ENCODE assay signal across 8 cellular contexts in the genomic region with DNA sequence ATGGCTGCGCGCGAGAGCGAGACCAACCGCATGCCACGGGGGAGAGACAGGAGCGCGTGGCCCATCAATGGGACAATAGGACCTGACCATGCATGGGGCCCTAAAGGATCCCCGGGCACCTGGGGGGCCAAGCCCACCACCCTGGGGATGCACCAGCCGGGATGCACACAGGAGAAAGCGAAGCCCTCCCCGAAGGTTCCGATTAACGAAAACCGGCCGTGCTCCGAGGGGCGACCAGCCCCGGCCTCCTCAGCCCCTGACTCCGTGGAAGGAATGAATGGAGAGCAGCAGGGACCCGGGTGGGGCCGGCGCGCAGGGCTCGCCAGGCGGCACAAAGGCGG. TPM values are rescaled to one million over a fixed set of nuclear protein-coding genes. Genes with fewer than 3 reads are reported as not detected.
DNase-seq lines count a peak whose midpoint lies in the region; TF ChIP-seq lines count a peak whose summit lies in the region.

No MANE protein-coding gene starts in this region.

- H3K9ac ChIP-seq in GM23248, result peak overlapping the region; percentile 85
- peak overlapping the region; percentile 92 for H3K9ac ChIP-seq in mesendoderm (ENCODE audit: low read length)

- H3K23ac ChIP-seq in mesendoderm (ENCODE audit: low read length), result peak overlapping the region; percentile 83

- H2BK5ac ChIP-seq in mesendoderm (ENCODE audit: low read length), result no peak overlapping the region

- no peaks in the 10 kb centered on the region for H3K9me2 ChIP-seq in GM23248 (ENCODE audit: insufficient read depth)

- intact Hi-C loops in testis (cut with DNase I; ENCODE audit: low total_unique reads), result no loop called here

- H3K79me2 ChIP-seq in GM23248 (ENCODE audit: insufficient read depth), result peaks cover 54% of the 10 kb centered on the region
- H3K79me2 ChIP-seq in mesendoderm (ENCODE audit: control insufficient read depth, insufficient read depth, low read length), result peaks cover 51% of the 10 kb centered on the region

- TF ChIP-seq CTCF in cardiac fibroblast (IDR thresholded peaks at IDR 0.05; ENCODE audit: low read depth, low read length), result no peak
- no peak for TF ChIP-seq CTCF in testis (IDR thresholded peaks at IDR 0.05)

- no peak for TF ChIP-seq POLR2A in testis (IDR thresholded peaks at IDR 0.05)

- H2AK5ac ChIP-seq in mesendoderm (ENCODE audit: low read length), result peak overlapping the region; percentile 37

- H3K4me1 ChIP-seq in GM23248 (ENCODE audit: insufficient read depth) (peaks cover 9% of the 10 kb centered on the region; the same call in 1 of the 2 replicates), mesendoderm (ENCODE audit: control insufficient read depth, low read depth, low read length) (peaks cover 2% of the 10 kb centered on the region), testis (no peaks in the 10 kb centered on the region)

- in situ Hi-C loops in GM23248 (cut with MboI), result no loop called here

- no peaks in the 10 kb centered on the region for H3K79me1 ChIP-seq in mesendoderm (ENCODE audit: low read length)

- H3K36me3 ChIP-seq in GM23248 (ENCODE audit: low read depth) (no peaks in the 10 kb centered on the region), mesendoderm (ENCODE audit: control insufficient read depth, insufficient read depth, low read length) (no peaks in the 10 kb centered on the region), testis (ENCODE audit: low read depth, missing control alignments) (no peaks in the 10 kb centered on the region)

- peaks cover 11% of the 10 kb centered on the region for H3F3A ChIP-seq in GM23248 (ENCODE audit: insufficient read depth)

- H3K27me3 ChIP-seq in GM23248 (replicated peaks; ENCODE audit: insufficient read depth) (no peaks in the 10 kb centered on the region), mesendoderm (ENCODE audit: insufficient read depth, low read length, poor library complexity) (no peaks in the 10 kb centered on the region), testis (no peaks in the 10 kb centered on the region)

- DNase-seq in DMS53 (lab: John Stamatoyannopoulos, UW), result peak; percentile 60
- DNase-seq in DMS53 treated with DMSO at 0.1 percent for 48 hours (lab: John Stamatoyannopoulos, UW; ENCODE audit: unreplicated experiment), result no peak
- DNase-seq in GM23248, result peak; percentile 51
- DNase-seq in NCI-H69 (lab: John Stamatoyannopoulos, UW), result peak; percentile 77
- no peak for DNase-seq in cardiac fibroblast (ENCODE audit: low read depth in 2 of 2)
- DNase-seq in mesendoderm, result no peak
- peak; percentile 59 for DNase-seq in testis
- DNase-seq in SKM-1 (lab: John Stamatoyannopoulos, UW; ENCODE audit: unreplicated experiment), result no peak

- no peak overlapping the region for H2BK15ac ChIP-seq in mesendoderm (replicated peaks; ENCODE audit: low read depth)

- peak overlapping the region; percentile 100 for H3K56ac ChIP-seq in mesendoderm (ENCODE audit: low read length)

- H3K4ac ChIP-seq in mesendoderm (ENCODE audit: low read depth, low read length), result peak overlapping the region; percentile 88

- peak overlapping the region; percentile 82 for H2AFZ ChIP-seq in GM23248

- H4K8ac ChIP-seq in mesendoderm (ENCODE audit: low read depth, low read length), result no peak overlapping the region

- peak overlapping the region; percentile 11 for H3K18ac ChIP-seq in mesendoderm (ENCODE audit: low read length)

- peak overlapping the region; percentile 59 for H3K27ac ChIP-seq in GM23248
- H3K27ac ChIP-seq in mesendoderm (ENCODE audit: low read depth, low read length), result peak overlapping the region; percentile 39
- H3K27ac ChIP-seq in testis, result peak overlapping the region in 1 of 2 donors; percentile 69

- H2BK120ac ChIP-seq in mesendoderm (ENCODE audit: low read depth, low read length), result no peak overlapping the region

- H3K4me3 ChIP-seq in GM23248 (peak overlapping the region; percentile 93), cardiac fibroblast (replicated peaks in 1 of 2; ENCODE audit: low read depth in 2 of 2, low read length in 2 of 2) (peak overlapping the region; percentile 88 to 94), mesendoderm (ENCODE audit: low read length) (peak overlapping the region; percentile 97), testis (peak overlapping the region; percentile 68 to 90)

- H3K9me3 ChIP-seq in GM23248 (ENCODE audit: low read depth), result no peaks in the 10 kb centered on the region
- H3K9me3 ChIP-seq in testis, result no peaks in the 10 kb centered on the region

- WGBS in GM23248 (ENCODE audit: low coverage in 1 of 2, low lambda C conversion rate in 2 of 2, missing lambda C conversion rate in 2 of 2), 2 experiments, result 1% methylated on average over 24 to 26 of the region's 27 CpGs
- no CpG with 5 or more reads among the region's 27 CpGs for WGBS in mesendoderm (ENCODE audit: extremely low coverage, insufficient coverage, low lambda C conversion rate)
- WGBS in testis, 2 donors, result 0 to 2% methylated on average over 10 to 22 of the region's 27 CpGs

- H3K4me2 ChIP-seq in GM23248 (ENCODE audit: unreplicated experiment) (peak overlapping the region; percentile 84), mesendoderm (ENCODE audit: low read length) (peak overlapping the region; percentile 39)

- no peak overlapping the region for H4K5ac ChIP-seq in mesendoderm (ENCODE audit: low read length)

- no peaks in the 10 kb centered on the region for H4K20me1 ChIP-seq in GM23248 (ENCODE audit: insufficient read depth)

RNA-seq across cellular contexts. Expression of a gene that starts 0.5 kb away (rescaled TPM):
- total RNA-seq in GM23248 (2014; rRNA removed; shearing (Covaris generic)), result 54.0 and 59.8 TPM in 2 replicates
- polyA plus RNA-seq in GM23248 (2016; fragmentation: Nextera tagmentation; extraction: Ambion mirVana), result 199 TPM in 2 replicates
- polyA plus RNA-seq in mesendoderm (2013, experiment 1 of 2), result 721 TPM
- polyA plus RNA-seq in mesendoderm (2013, experiment 2 of 2), result 717 TPM
- total RNA-seq in testis, result 100 to 1,000 TPM; 234 to 371 TPM
- 758 TPM for polyA plus RNA-seq in testis (ENCODE audit: insufficient read depth, low read depth, low replicate concordance)

RNA-seq across cellular contexts. Expression of a gene that starts 22.3 kb away (rescaled TPM):
- total RNA-seq in GM23248 (2014; rRNA removed; shearing (Covaris generic)), result 51.5 and 60.8 TPM in 2 replicates
- 66.5 and 67.9 TPM in 2 replicates for polyA plus RNA-seq in GM23248 (2016; fragmentation: Nextera tagmentation; extraction: Ambion mirVana)
- polyA plus RNA-seq in mesendoderm (2013, experiment 1 of 2), result 52.7 TPM
- polyA plus RNA-seq in mesendoderm (2013, experiment 2 of 2), result 50.6 TPM
- total RNA-seq in testis, result 10 to 100 TPM; 76.5 to 83.6 TPM
- 22.2 TPM for polyA plus RNA-seq in testis (ENCODE audit: insufficient read depth, low read depth, low replicate concordance)

RNA-seq across cellular contexts. Expression of a gene that starts 28.9 kb away (rescaled TPM):
- 70.8 and 86.5 TPM in 2 replicates for total RNA-seq in GM23248 (2014; rRNA removed; shearing (Covaris generic))
- polyA plus RNA-seq in GM23248 (2016; fragmentation: Nextera tagmentation; extraction: Ambion mirVana) (465 and 472 TPM in 2 replicates), testis (ENCODE audit: insufficient read depth, low read depth, low replicate concordance) (484 TPM)
- polyA plus RNA-seq in mesendoderm (2013, experiment 1 of 2), result 314 TPM
- 310 TPM for polyA plus RNA-seq in mesendoderm (2013, experiment 2 of 2)
- total RNA-seq in testis, result 100 to 1,000 TPM in 1 of 2 donors, 10 to 100 TPM in 1; 92.3 to 102 TPM

RNA-seq across cellular contexts. Expression of a gene that starts 44.1 kb away (rescaled TPM):
- total RNA-seq in GM23248 (2014; rRNA removed; shearing (Covaris generic)), result 1.3 and 3.8 TPM in 2 replicates
- polyA plus RNA-seq in GM23248 (2016; fragmentation: Nextera tagmentation; extraction: Ambion mirVana) (9.8 and 11.3 TPM in 2 replicates), testis (ENCODE audit: insufficient read depth, low read depth, low replicate concordance) (12.6 TPM)
- 14.7 TPM for polyA plus RNA-seq in mesendoderm (2013, experiment 1 of 2)
- polyA plus RNA-seq in mesendoderm (2013, experiment 2 of 2), result 14.5 TPM
- total RNA-seq in testis, result 10 to 100 TPM in 1 of 2 donors, 1 to 10 TPM in 1; 10.0 to 11.8 TPM

RNA-seq across cellular contexts. Expression of a gene that starts 51.7 kb away (rescaled TPM):
- 13.4 and 26.2 TPM in 2 replicates for total RNA-seq in GM23248 (2014; rRNA removed; shearing (Covaris generic))
- polyA plus RNA-seq in GM23248 (2016; fragmentation: Nextera tagmentation; extraction: Ambion mirVana) (31.4 and 44.0 TPM in 2 replicates), testis (ENCODE audit: insufficient read depth, low read depth, low replicate concordance) (52.6 TPM)
- 61.3 TPM for polyA plus RNA-seq in mesendoderm (2013, experiment 1 of 2)
- 63.1 TPM for polyA plus RNA-seq in mesendoderm (2013, experiment 2 of 2)
- 10 to 100 TPM; 57.8 to 76.1 TPM for total RNA-seq in testis

Comparison
In these comparisons a context has a peak if more than half of its experiments do, and no peak if none do; other contexts are left out.
1. DNase-seq: peak in DMS53 (single experiment), GM23248 (single experiment), NCI-H69 (single experiment) and testis (single experiment); none in DMS53 treated with DMSO at 0.1 percent for 48 hours (single experiment), cardiac fibroblast (0 of 2), mesendoderm (single experiment) and SKM-1 (single experiment).
2. Peak in every context shown above with its lines, with median percentiles within 50 percentile points of each other: H3K4me3 ChIP-seq.